ENCODE assay signal across 1 cellular context in genomic region chr2:27891063-27891819, GRCh38.
TF ChIP-seq lines count a peak whose summit lies in the region.

No MANE protein-coding gene starts in this region.

TF ChIP-seq in HepG2, 621 proteins besides CTCF, POLR2A, EP300 and RAD21 (continued from another document and continues in another):
- TF ChIP-seq CSRNP2 (CRISPR knock-in tag; conservative IDR thresholded peaks at IDR 0.05; ENCODE audit: low read depth): no peak
- TF ChIP-seq CSRNP1 (CRISPR knock-in tag; IDR thresholded peaks at IDR 0.05): no peak
- 0 out of 2 replicates have a peak, but pooled peaks have one; percentile 15 for TF ChIP-seq ZBTB7B (CRISPR knock-in tag; IDR thresholded peaks at IDR 0.05)
- TF ChIP-seq CBX2 (IDR thresholded peaks at IDR 0.05; ENCODE audit: low read depth, low read length): no peak
- TF ChIP-seq CBX2 (CRISPR knock-in tag; IDR thresholded peaks at IDR 0.05; ENCODE audit: low read depth): peak; percentile 88; the same call in 1 of the 2 replicates
- TF ChIP-seq RCOR2 (CRISPR knock-in tag; IDR thresholded peaks at IDR 0.05): 0 out of 2 replicates have a peak, but pooled peaks have one; percentile 55
- TF ChIP-seq ZNF205 (CRISPR knock-in tag; IDR thresholded peaks at IDR 0.05): 0 out of 2 replicates have a peak, but pooled peaks have one; percentile 13
- no peak for TF ChIP-seq SMYD3 (CRISPR knock-in tag; IDR thresholded peaks at IDR 0.05)
- no peak for TF ChIP-seq THYN1 (CRISPR knock-in tag; IDR thresholded peaks at IDR 0.05; ENCODE audit: borderline replicate concordance, low read depth)
- TF ChIP-seq PPARG (CRISPR knock-in tag; conservative IDR thresholded peaks at IDR 0.05): no peak
- TF ChIP-seq HOXA3 (CRISPR knock-in tag; IDR thresholded peaks at IDR 0.05): peak; percentile 100
- peak; percentile 90 for TF ChIP-seq HIVEP1 (CRISPR knock-in tag; IDR thresholded peaks at IDR 0.05)
- no peak for TF ChIP-seq USF2 (IDR thresholded peaks at IDR 0.05; ENCODE audit: low read depth, low read length)
- TF ChIP-seq USF2 (CRISPR knock-in tag; IDR thresholded peaks at IDR 0.05; ENCODE audit: borderline replicate concordance): no peak
- peak; percentile 61 for TF ChIP-seq GABPA (IDR thresholded peaks at IDR 0.05; ENCODE audit: low read depth, low read length)
- TF ChIP-seq GABPA (CRISPR knock-in tag; IDR thresholded peaks at IDR 0.05; ENCODE audit: low read depth): peak; percentile 88
- TF ChIP-seq SRSF9 (IDR thresholded peaks at IDR 0.05; ENCODE audit: borderline replicate concordance, insufficient read depth, low read depth, low read length, poor library complexity, severe bottlenecking): no peak
- TF ChIP-seq ATRX (CRISPR knock-in tag; IDR thresholded peaks at IDR 0.05; ENCODE audit: borderline replicate concordance): 0 out of 2 replicates have a peak, but pooled peaks have one; percentile 72
- no peak for TF ChIP-seq HOXA9 (CRISPR knock-in tag; IDR thresholded peaks at IDR 0.05; ENCODE audit: borderline replicate concordance)
- no peak for TF ChIP-seq NFAT5 (CRISPR knock-in tag; IDR thresholded peaks at IDR 0.05)
- 0 out of 2 replicates have a peak, but pooled peaks have one; percentile 28 for TF ChIP-seq ZBTB25 (CRISPR knock-in tag; IDR thresholded peaks at IDR 0.05)
- TF ChIP-seq ZNF343 (CRISPR knock-in tag; IDR thresholded peaks at IDR 0.05): no peak; the same call in 1 of the 2 replicates
- TF ChIP-seq ARNTL (CRISPR knock-in tag; IDR thresholded peaks at IDR 0.05): peak; percentile 55; the same call in 1 of the 2 replicates
- TF ChIP-seq ZBTB7A (CRISPR knock-in tag; IDR thresholded peaks at IDR 0.05): no peak
- TF ChIP-seq SAFB2 (CRISPR knock-in tag; IDR thresholded peaks at IDR 0.05; ENCODE audit: borderline replicate concordance, low read depth): no peak
- no peak for TF ChIP-seq PRDM15 (CRISPR knock-in tag; IDR thresholded peaks at IDR 0.05)
- TF ChIP-seq ZNF710 (CRISPR knock-in tag; IDR thresholded peaks at IDR 0.05; ENCODE audit: borderline replicate concordance): 0 out of 2 replicates have a peak, but pooled peaks have one; percentile 53
- no peak for TF ChIP-seq ZNF329 (CRISPR knock-in tag; IDR thresholded peaks at IDR 0.05; ENCODE audit: low read depth)
- TF ChIP-seq ELF1 (CRISPR knock-in tag; IDR thresholded peaks at IDR 0.05): peak; percentile 45; the same call in 1 of the 2 replicates
- no peak for TF ChIP-seq MTA1 (CRISPR knock-in tag; IDR thresholded peaks at IDR 0.05; ENCODE audit: borderline replicate concordance)
- peak; percentile 86 for TF ChIP-seq GABPB1 (CRISPR knock-in tag; IDR thresholded peaks at IDR 0.05)
- TF ChIP-seq ELF3 (CRISPR knock-in tag; IDR thresholded peaks at IDR 0.05): peak; percentile 60; the same call in 1 of the 2 replicates
- no peak for TF ChIP-seq SSRP1 (CRISPR knock-in tag; IDR thresholded peaks at IDR 0.05)
- peak; percentile 77; the same call in 1 of the 2 replicates for TF ChIP-seq ZNF749 (CRISPR knock-in tag; IDR thresholded peaks at IDR 0.05; ENCODE audit: borderline replicate concordance)
